ENCODE assay signal across 7 cellular contexts in the genomic region with DNA sequence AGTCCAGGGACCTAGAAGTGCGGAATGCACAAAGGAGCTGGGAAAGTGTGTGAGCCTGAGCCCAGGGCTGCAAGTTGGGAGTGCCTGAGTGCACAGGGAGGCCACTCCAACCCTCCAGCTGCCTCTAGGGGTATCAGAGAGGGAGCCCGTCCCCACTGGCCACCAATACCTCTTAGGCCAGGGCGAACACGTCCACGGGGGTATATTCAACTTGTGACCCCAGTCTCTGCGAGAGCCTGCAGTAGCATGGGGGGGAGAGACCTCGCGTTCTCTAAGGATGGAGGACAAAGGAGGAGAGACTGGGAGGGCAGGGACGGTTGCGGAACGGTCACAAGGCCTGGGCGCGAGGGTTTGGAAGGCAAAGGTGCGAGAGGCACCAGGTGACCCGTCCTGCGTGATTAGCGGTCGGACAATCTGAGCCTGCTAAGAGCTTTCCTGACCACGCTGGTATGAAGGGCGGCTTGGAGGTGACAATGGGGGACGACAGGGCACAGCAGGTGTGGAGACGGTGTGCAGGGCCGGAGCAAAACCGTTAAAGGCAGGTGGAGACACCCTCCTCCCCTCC. TPM values are rescaled to one million over a fixed set of nuclear protein-coding genes. Genes with fewer than 3 reads are reported as not detected.
DNase-seq lines count a peak whose midpoint lies in the region; ATAC-seq, FAIRE-seq and TF ChIP-seq lines count a peak whose summit lies in the region.
"Had no signal": no experiment of that assay in that cellular context is flagged by ENCODE, and none has a peak within 500 bp of the region (broad histone marks: within the 10 kb centered on the region; RNA-seq: fewer than 3 reads in every experiment).

No MANE protein-coding gene starts in this region.

- no peaks in the 10 kb centered on the region for H3K27me3 Mint-ChIP-seq in T-helper 1 cell treated with Interleukin-12 subunit alpha and Interleukin-12 subunit beta and Interleukin-4 antibody, amounts not matched to agents 30 μg/mL and 1 μg/mL, for 36 hours (ENCODE audit: low read depth)

- CTCF ChIA-PET in H1 (lab: Charles Lee; ENCODE audit: partially characterized antibody): interaction anchor here (0.8 to 1.7 kb wide), 3 partner anchors 10 to 139 kb away, joined by 4 to 5 read pairs (median 4); no protein-coding TSS in a partner anchor

- FAIRE-seq in H1 (lab: Jason Lieb, UNC): no peak

- TF ChIP-seq EP300 in H1 (IDR thresholded peaks at IDR 0.05; ENCODE audit: borderline replicate concordance in 1 of 2, low read depth in 2 of 2, low read length in 2 of 2): no peak

- no peak overlapping the region; the same call in none of the 2 replicates for H4K8ac ChIP-seq in H1 (ENCODE audit: extremely low read depth, insufficient read depth, low read length)

- POLR2A ChIA-PET in H1 (lab: Charles Lee; ENCODE audit: partially characterized antibody): interaction anchor here (0.5 to 25.3 kb wide), 10 partner anchors 22 to 383 kb away, joined by 3 to 583 read pairs (median 3); a partner anchor contains a TSS

- H2AFZ ChIP-seq in H1 (ENCODE audit: low read length): no peak overlapping the region

- peak overlapping the region; percentile 88 for H3K18ac ChIP-seq in H1 (ENCODE audit: extremely low read depth, low read length)

- peak overlapping the region; percentile 74 for H3K56ac ChIP-seq in H1 (replicated peaks; ENCODE audit: insufficient read length, low read depth, low read length)

- H3K4me2 ChIP-seq in H1 (ENCODE audit: insufficient read depth in 1 of 2, low read depth in 2 of 2, low read length in 2 of 2): peak overlapping the region; percentile 89 to 99

- H3K4me1 Mint-ChIP-seq in T-helper 1 cell treated with Interleukin-12 subunit alpha and Interleukin-12 subunit beta and Interleukin-4 antibody, amounts not matched to agents 30 μg/mL and 1 μg/mL, for 36 hours (ENCODE audit: low read depth): peaks cover 25% of the 10 kb centered on the region

- H4K91ac ChIP-seq in H1 (replicated peaks; ENCODE audit: insufficient read length, low read length): peak overlapping the region; percentile 88

- H3K4me1 ChIP-seq in H1 (replicated peaks in 1 of 4; ENCODE audit: control insufficient read depth in 3 of 4, insufficient read depth in 4 of 4, low read length in 3 of 4): peaks cover 0 to 15% (median 7%) of the 10 kb centered on the region in 4 experiments; a peak in 6 of 7 replicates
- peaks cover 12% of the 10 kb centered on the region for H3K4me1 ChIP-seq in rectal smooth muscle tissue (ENCODE audit: control insufficient read depth, insufficient read depth, low read length)

- H3K27ac ChIP-seq in H1 (ENCODE audit: low read depth, low read length) (peak overlapping the region; percentile 80; the same call in 1 of the 2 replicates), rectal smooth muscle tissue (ENCODE audit: low read depth, low read length) (no peak overlapping the region)

- peaks cover 10% of the 10 kb centered on the region for H3K36me3 Mint-ChIP-seq in T-helper 1 cell treated with Interleukin-12 subunit alpha and Interleukin-12 subunit beta and Interleukin-4 antibody, amounts not matched to agents 30 μg/mL and 1 μg/mL, for 36 hours (ENCODE audit: low read depth)

- H3K4me3 ChIP-seq in H1 (ENCODE audit: extremely low read depth in 1 of 4, insufficient read depth in 2 of 4, low read depth in 3 of 4, low read length in 4 of 4) (peak overlapping the region; percentile 63 to 89 (median 82)), rectal smooth muscle tissue (ENCODE audit: low read length) (peak overlapping the region; percentile 67)

- H3K27ac Mint-ChIP-seq in T-helper 1 cell treated with Interleukin-12 subunit alpha and Interleukin-12 subunit beta and Interleukin-4 antibody, amounts not matched to agents 30 μg/mL and 1 μg/mL, for 36 hours: peak overlapping the region; percentile 90

- no peaks in the 10 kb centered on the region for H3K27me3 ChIP-seq in H1 (replicated peaks in 1 of 4; ENCODE audit: control insufficient read depth in 3 of 4, extremely low read depth in 1 of 4, insufficient read depth in 3 of 4, low read length in 3 of 4)
- H3K27me3 ChIP-seq in rectal smooth muscle tissue (ENCODE audit: control insufficient read depth, insufficient read depth, low read length): no peaks in the 10 kb centered on the region

- peak overlapping the region; percentile 84; the same call in 1 of the 2 replicates for H2BK12ac ChIP-seq in H1 (ENCODE audit: low read depth, low read length)

- peak in 1 of 3 experiments; percentile 14; a peak in 1 of 4 replicates for TF ChIP-seq CTCF in H1 (IDR thresholded peaks at IDR 0.05; ENCODE audit: control extremely low read depth in 1 of 3, insufficient read depth in 1 of 3, low read depth in 1 of 3, low read length in 3 of 3)

- H3K36me3 ChIP-seq in H1 (ENCODE audit: control insufficient read depth in 2 of 4, insufficient read depth in 4 of 4, low read length in 3 of 4): peaks cover 4 to 12% (median 5%) of the 10 kb centered on the region in 4 experiments; a peak in 5 of 8 replicates
- peaks cover 9% of the 10 kb centered on the region for H3K36me3 ChIP-seq in rectal smooth muscle tissue (ENCODE audit: control insufficient read depth, insufficient read depth, low read length)

- H3K4ac ChIP-seq in H1 (replicated peaks; ENCODE audit: insufficient read length, low read depth, low read length): peak overlapping the region; percentile 30

- peaks cover 7% of the 10 kb centered on the region for H3K79me1 ChIP-seq in H1 (ENCODE audit: low read depth, low read length)

- no peak for ATAC-seq in GM21381 (IDR thresholded peaks at IDR 0.05; ENCODE audit: unreplicated experiment)
- no peak for ATAC-seq in HG03196 (IDR thresholded peaks at IDR 0.05; ENCODE audit: unreplicated experiment)

- no peak overlapping the region for H3K23ac ChIP-seq in H1 (ENCODE audit: insufficient read length)

- peak overlapping the region; percentile 86; the same call in 1 of the 2 replicates for H2BK5ac ChIP-seq in H1 (ENCODE audit: low read depth, low read length)

- H2BK120ac ChIP-seq in H1 (replicated peaks; ENCODE audit: low read depth, low read length): no peak overlapping the region

- peaks cover 0 to 7% of the 10 kb centered on the region in 2 experiments; a peak in 2 of 4 replicates for H3K79me2 ChIP-seq in H1 (ENCODE audit: control insufficient read depth in 1 of 2, insufficient read depth in 2 of 2, low read length in 2 of 2)

- WGBS in H1 (ENCODE audit: extremely low coverage in 1 of 2, insufficient coverage in 1 of 2, insufficient read length in 1 of 2, insufficient replicate concordance in 2 of 2, low coverage in 1 of 2, low lambda C conversion rate in 2 of 2, missing lambda C conversion rate in 1 of 2), 2 experiments: 6% methylated on average over 21 of the region's 24 CpGs; no CpG with 5 or more reads in 1 of the 2 experiments

- H2BK15ac ChIP-seq in H1 (ENCODE audit: low read length): peak overlapping the region; percentile 34; the same call in 1 of the 2 replicates

- H3K9me3 ChIP-seq in H1 (ENCODE audit: insufficient read depth in 2 of 2, low read depth in 1 of 2, low read length in 1 of 2): no peaks in the 10 kb centered on the region

- H2AK5ac ChIP-seq in H1 (ENCODE audit: low read depth, low read length): peak overlapping the region; percentile 87

- H3K23me2 ChIP-seq in H1 (ENCODE audit: low read depth, low read length): peaks cover 8% of the 10 kb centered on the region

- no peak overlapping the region for H2BK20ac ChIP-seq in H1 (ENCODE audit: low read length)

- H3K9ac ChIP-seq in H1 (replicated peaks in 1 of 4; ENCODE audit: extremely low read depth in 1 of 4, low read depth in 3 of 4, low read length in 3 of 4) (peak overlapping the region; percentile 73 to 85 (median 82)), rectal smooth muscle tissue (ENCODE audit: low read length) (no peak overlapping the region)

- H3K14ac ChIP-seq in H1 (ENCODE audit: insufficient read length): peak overlapping the region; percentile 37

- H4K5ac ChIP-seq in H1 (ENCODE audit: insufficient read length, low read depth, low read length): peak overlapping the region; percentile 11

- peak overlapping the region; percentile 91 for H3K4me3 Mint-ChIP-seq in T-helper 1 cell treated with Interleukin-12 subunit alpha and Interleukin-12 subunit beta and Interleukin-4 antibody, amounts not matched to agents 30 μg/mL and 1 μg/mL, for 36 hours

- peaks cover 0 to 1% of the 10 kb centered on the region in 2 experiments for H4K20me1 ChIP-seq in H1 (replicated peaks in 1 of 2; ENCODE audit: control insufficient read depth in 1 of 2, insufficient read depth in 2 of 2, low read length in 2 of 2)

- no peak for TF ChIP-seq POLR2A in H1 (IDR thresholded peaks at IDR 0.05; ENCODE audit: control extremely low read depth in 1 of 2, low read depth in 2 of 2, low read length in 2 of 2)

- DNase-seq in T-helper 1 cell (no peak), H1 (ENCODE audit: low read depth in 1 of 2, low spot score in 2 of 2) (no peak)

- no peak for TF ChIP-seq RAD21 in H1 (IDR thresholded peaks at IDR 0.05 in 1 of 2, conservative IDR thresholded peaks at IDR 0.05 in 1 of 2; ENCODE audit: low read depth in 2 of 2, low read length in 2 of 2)

- no peaks in the 10 kb centered on the region for H3K9me3 Mint-ChIP-seq in T-helper 1 cell treated with Interleukin-12 subunit alpha and Interleukin-12 subunit beta and Interleukin-4 antibody, amounts not matched to agents 30 μg/mL and 1 μg/mL, for 36 hours

RNA-seq across cellular contexts. Expression of a gene that starts 0.7 kb away (rescaled TPM):
- 80.4 and 82.6 TPM in 2 replicates for total RNA-seq in H1 (2021; fragmentation: NEBNext Ultra II Directional; extraction: Animal tissue kit (Norgen Biotek cat#: 25700))
- polyA plus RNA-seq in H1 (2011; rRNA removed): 157 and 228 TPM in 2 replicates
- polyA plus RNA-seq in H1 (2011; cell fraction: cytosol; rRNA removed): 149 TPM
- 105 TPM for polyA plus RNA-seq in H1 (2011; cell fraction: nucleus; rRNA removed)
- polyA plus RNA-seq in H1 (2012, experiment 1 of 2): 36.7 to 80.9 TPM (median 78.1 TPM) in 4 replicates
- 73.8 TPM for polyA plus RNA-seq in H1 (2012, experiment 2 of 2)
- 99.0 TPM for polyA plus RNA-seq in H1 (2013, experiment 1 of 2)
- polyA plus RNA-seq in H1 (2013, experiment 2 of 2): 110 TPM
- 15.3 and 18.8 TPM in 2 replicates for polyA minus RNA-seq in H1 (2011; rRNA and poly(A)+ RNA removed)
- 36.3 TPM for polyA minus RNA-seq in H1 (2011; cell fraction: cytosol; rRNA and poly(A)+ RNA removed)
- 20.9 TPM for polyA minus RNA-seq in H1 (2011; cell fraction: nucleus; rRNA and poly(A)+ RNA removed)

RNA-seq across cellular contexts. Expression of a gene that starts 13.7 kb away (rescaled TPM):
- total RNA-seq in H1 (2021; fragmentation: NEBNext Ultra II Directional; extraction: Animal tissue kit (Norgen Biotek cat#: 25700)): 51.6 and 54.4 TPM in 2 replicates
- polyA plus RNA-seq in H1 (2011; rRNA removed): 285 and 286 TPM in 2 replicates
- polyA plus RNA-seq in H1 (2011; cell fraction: cytosol; rRNA removed): 150 TPM
- 125 TPM for polyA plus RNA-seq in H1 (2011; cell fraction: nucleus; rRNA removed)
- polyA plus RNA-seq in H1 (2012, experiment 1 of 2): 45.6 to 157 TPM (median 126 TPM) in 4 replicates
- 286 TPM for polyA plus RNA-seq in H1 (2012, experiment 2 of 2)
- 226 TPM for polyA plus RNA-seq in H1 (2013, experiment 1 of 2)
- 203 TPM for polyA plus RNA-seq in H1 (2013, experiment 2 of 2)
- polyA minus RNA-seq in H1 (2011; rRNA and poly(A)+ RNA removed): 35.2 and 49.9 TPM in 2 replicates
- 66.9 TPM for polyA minus RNA-seq in H1 (2011; cell fraction: cytosol; rRNA and poly(A)+ RNA removed)
- 41.1 TPM for polyA minus RNA-seq in H1 (2011; cell fraction: nucleus; rRNA and poly(A)+ RNA removed)

RNA-seq across cellular contexts. Expression of a gene that starts 13.8 kb away (rescaled TPM):
- total RNA-seq in H1 (2021; fragmentation: NEBNext Ultra II Directional; extraction: Animal tissue kit (Norgen Biotek cat#: 25700)): 1,699 and 1,856 TPM in 2 replicates
- 1,241 and 1,463 TPM in 2 replicates for polyA plus RNA-seq in H1 (2011; rRNA removed)
- 911 TPM for polyA plus RNA-seq in H1 (2011; cell fraction: cytosol; rRNA removed)
- 1,496 TPM for polyA plus RNA-seq in H1 (2011; cell fraction: nucleus; rRNA removed)
- polyA plus RNA-seq in H1 (2012, experiment 1 of 2): 1,932 to 3,464 TPM (median 2,952 TPM) in 4 replicates
- polyA plus RNA-seq in H1 (2012, experiment 2 of 2): 2,064 TPM
- polyA plus RNA-seq in H1 (2013, experiment 1 of 2): 2,031 TPM
- polyA plus RNA-seq in H1 (2013, experiment 2 of 2): 2,005 TPM
- 138 and 228 TPM in 2 replicates for polyA minus RNA-seq in H1 (2011; rRNA and poly(A)+ RNA removed)
- 374 TPM for polyA minus RNA-seq in H1 (2011; cell fraction: cytosol; rRNA and poly(A)+ RNA removed)
- polyA minus RNA-seq in H1 (2011; cell fraction: nucleus; rRNA and poly(A)+ RNA removed): 152 TPM

RNA-seq across cellular contexts. Expression of a gene that starts 35.6 kb away (rescaled TPM):
- total RNA-seq in H1 (2021; fragmentation: NEBNext Ultra II Directional; extraction: Animal tissue kit (Norgen Biotek cat#: 25700)): 2.3 and 2.5 TPM in 2 replicates
- 4.2 and 5.7 TPM in 2 replicates for polyA plus RNA-seq in H1 (2011; rRNA removed)
- polyA plus RNA-seq in H1 (2011; cell fraction: cytosol; rRNA removed): 5.0 TPM
- polyA plus RNA-seq in H1 (2011; cell fraction: nucleus; rRNA removed): 12.0 TPM
- polyA plus RNA-seq in H1 (2012, experiment 1 of 2): 0.87 to 3.6 TPM (median 2.5 TPM) in 4 replicates
- 2.3 TPM for polyA plus RNA-seq in H1 (2012, experiment 2 of 2)
- polyA plus RNA-seq in H1 (2013, experiment 1 of 2): 2.8 TPM
- polyA plus RNA-seq in H1 (2013, experiment 2 of 2): 2.4 TPM
- 1.3 and 1.8 TPM in 2 replicates for polyA minus RNA-seq in H1 (2011; rRNA and poly(A)+ RNA removed)
- 1.8 TPM for polyA minus RNA-seq in H1 (2011; cell fraction: cytosol; rRNA and poly(A)+ RNA removed)
- polyA minus RNA-seq in H1 (2011; cell fraction: nucleus; rRNA and poly(A)+ RNA removed): 5.1 TPM

RNA-seq across cellular contexts. Expression of a gene that starts 56.5 kb away (rescaled TPM):
- 1.8 and 2.3 TPM in 2 replicates for total RNA-seq in H1 (2021; fragmentation: NEBNext Ultra II Directional; extraction: Animal tissue kit (Norgen Biotek cat#: 25700))
- polyA plus RNA-seq in H1 (2011; rRNA removed): 5.1 and 6.5 TPM in 2 replicates
- polyA plus RNA-seq in H1 (2011; cell fraction: cytosol; rRNA removed): 3.7 TPM
- 6.2 TPM for polyA plus RNA-seq in H1 (2011; cell fraction: nucleus; rRNA removed)
- polyA plus RNA-seq in H1 (2012, experiment 1 of 2): 2.0 to 4.6 TPM (median 3.8 TPM) in 4 replicates
- 3.5 TPM for polyA plus RNA-seq in H1 (2012, experiment 2 of 2)
- polyA plus RNA-seq in H1 (2013, experiment 1 of 2): 2.8 TPM
- 2.3 TPM for polyA plus RNA-seq in H1 (2013, experiment 2 of 2)
- polyA minus RNA-seq in H1 (2011; rRNA and poly(A)+ RNA removed): 0.69 and 1.4 TPM in 2 replicates
- polyA minus RNA-seq in H1 (2011; cell fraction: cytosol; rRNA and poly(A)+ RNA removed): 1.5 TPM
- 6.7 TPM for polyA minus RNA-seq in H1 (2011; cell fraction: nucleus; rRNA and poly(A)+ RNA removed)
- total RNA-seq: myocyte had no signal
